Comparison of ENCODE assay signal across 9 cellular contexts in genomic region chr7:23654508-23654907, GRCh38. TPM values are rescaled to one million over a fixed set of nuclear protein-coding genes. Genes with fewer than 3 reads are reported as not detected.
DNase-seq lines count a peak whose midpoint lies in the region; ATAC-seq and TF ChIP-seq lines count a peak whose summit lies in the region.
"Had no signal": no experiment of that assay in that cellular context is flagged by ENCODE, and none has a peak within 500 bp of the region (broad histone marks: within the 10 kb centered on the region; RNA-seq: fewer than 3 reads in every experiment).

No MANE protein-coding gene starts in this region.

- CTCF ChIA-PET in MCF 10A (lab: Yijun Ruan, JAX) = interaction anchor here (0.7 kb wide), 1 partner anchor 1553 kb away, joined by 3 read pairs; no protein-coding TSS in a partner anchor
- CTCF ChIA-PET in PC-3 (lab: Charles Lee) = no interaction called here

- POLR2A ChIA-PET in MCF 10A (lab: Yijun Ruan, JAX) = no interaction called here
- POLR2A ChIA-PET in PC-3 (lab: Charles Lee; ENCODE audit: unreplicated experiment) = no interaction called here

- DNase-seq in MCF 10A (ENCODE audit: unreplicated experiment) (peak; percentile 25), breast epithelium (ENCODE audit: low spot score in 2 of 2) (no peak), PC-3 (peak; percentile 9), fibroblast of villous mesenchyme (ENCODE audit: low read depth) (peak; percentile 23), upper lobe of right lung (no peak), cardiac septum (ENCODE audit: low spot score) (no peak)

- H3K9me3 ChIP-seq in breast epithelium = peaks cover 14 to 27% of the 10 kb centered on the region in 2 donors
- peaks cover 13% of the 10 kb centered on the region; the same call in 1 of the 2 replicates for H3K9me3 ChIP-seq in PC-3 (ENCODE audit: low read length)
- peaks cover 12% of the 10 kb centered on the region for H3K9me3 ChIP-seq in upper lobe of right lung

- no peaks in the 10 kb centered on the region for H3K79me2 ChIP-seq in PC-3 (ENCODE audit: low read length)

- no peak for TF ChIP-seq POLR2A in breast epithelium (IDR thresholded peaks at IDR 0.05)

- no peaks in the 10 kb centered on the region for H3K4me1 Mint-ChIP-seq in MCF 10A (ENCODE audit: insufficient read depth, unreplicated experiment)

- H3K27ac ChIP-seq in breast epithelium = no peak overlapping the region
- H3K27ac ChIP-seq in PC-3 (ENCODE audit: low read length) = no peak overlapping the region
- H3K27ac ChIP-seq in upper lobe of right lung = no peak overlapping the region

- H3K36me3 Mint-ChIP-seq in MCF 10A (ENCODE audit: insufficient read depth, unreplicated experiment) = no peaks in the 10 kb centered on the region

- no peaks in the 10 kb centered on the region for H3K27me3 ChIP-seq in breast epithelium
- no peaks in the 10 kb centered on the region for H3K27me3 ChIP-seq in PC-3 (ENCODE audit: low read length)
- H3K27me3 ChIP-seq in upper lobe of right lung = no peaks in the 10 kb centered on the region

- H3K4me1 ChIP-seq in breast epithelium (no peaks in the 10 kb centered on the region), PC-3 (ENCODE audit: insufficient read depth, low read length) (no peaks in the 10 kb centered on the region), upper lobe of right lung (no peaks in the 10 kb centered on the region)

- H3K9ac ChIP-seq in PC-3 (ENCODE audit: low read length) = no peak overlapping the region

- H3K4me2 ChIP-seq in PC-3 (ENCODE audit: low read length) = no peak overlapping the region

- H3K4me3 Mint-ChIP-seq in MCF 10A (ENCODE audit: unreplicated experiment) = no peak overlapping the region

- no peaks in the 10 kb centered on the region for H4K20me1 ChIP-seq in PC-3 (ENCODE audit: low read length)

- TF ChIP-seq CTCF in MCF 10A (IDR thresholded peaks at IDR 0.05; ENCODE audit: unreplicated experiment) (no peak), breast epithelium (IDR thresholded peaks at IDR 0.05) (no peak), PC-3 (conservative IDR thresholded peaks at IDR 0.05; ENCODE audit: low read depth, low read length) (peak; percentile 42; the same call in 1 of the 2 replicates), fibroblast of villous mesenchyme (IDR thresholded peaks at IDR 0.05; ENCODE audit: insufficient read depth, low read depth, low read length) (peak; percentile 41), upper lobe of right lung (IDR thresholded peaks at IDR 0.05) (peak; percentile 21)

- H3K27me3 Mint-ChIP-seq in MCF 10A (ENCODE audit: insufficient read depth, unreplicated experiment) = no peaks in the 10 kb centered on the region

- H3K36me3 ChIP-seq in breast epithelium = no peaks in the 10 kb centered on the region
- H3K36me3 ChIP-seq in PC-3 (ENCODE audit: low read depth, low read length) = no peaks in the 10 kb centered on the region; the same call in 1 of the 2 replicates
- no peaks in the 10 kb centered on the region for H3K36me3 ChIP-seq in upper lobe of right lung

- H3F3A ChIP-seq in PC-3 (ENCODE audit: low read length, unreplicated experiment) = no peaks in the 10 kb centered on the region

- H2AFZ ChIP-seq in PC-3 (ENCODE audit: low read length) = no peak overlapping the region

- intact Hi-C loops in MCF 10A (cut with micrococcal nuclease) = no loop called here
- intact Hi-C loops in breast epithelium (cut with DNase I; ENCODE audit: low total_unique reads) = no loop called here
- intact Hi-C loops in PC-3 (cut with micrococcal nuclease) = loop anchor here (5.0 kb wide), 1 partner anchor 58 kb away; the partner anchor contains the start of gene STK31
- intact Hi-C loops in upper lobe of right lung (cut with DNase I) = no loop called here
- intact Hi-C loops in cardiac septum (cut with DNase I) = no loop called here

- H3K4me3 ChIP-seq in breast epithelium = no peak overlapping the region
- no peak overlapping the region for H3K4me3 ChIP-seq in PC-3 (ENCODE audit: low read length)
- H3K4me3 ChIP-seq in fibroblast of villous mesenchyme (ENCODE audit: low read depth, low read length) = no peak overlapping the region
- H3K4me3 ChIP-seq in upper lobe of right lung = no peak overlapping the region

- H3K9me3 Mint-ChIP-seq in MCF 10A (ENCODE audit: unreplicated experiment) = peaks cover 15% of the 10 kb centered on the region

- no peaks in the 10 kb centered on the region for H3K9me2 ChIP-seq in PC-3 (replicated peaks; ENCODE audit: low read length)

- BruUV-seq in MCF 10A (replicated peaks; lab: Mats Ljungman, UMichigan) = no TSS peak
- no TSS peak for BruUV-seq in PC-3 (replicated peaks; lab: Mats Ljungman, UMichigan)

- ATAC-seq in PC-3 = no peak
- peak; percentile 57 for ATAC-seq in upper lobe of right lung
- ATAC-seq in GM21529 (IDR thresholded peaks at IDR 0.05; ENCODE audit: unreplicated experiment) = no peak
- no peak for ATAC-seq in GM19023 (IDR thresholded peaks at IDR 0.05; ENCODE audit: unreplicated experiment)

- H3K27ac Mint-ChIP-seq in MCF 10A (ENCODE audit: low read depth, unreplicated experiment) = no peak overlapping the region

RNA-seq across cellular contexts. Expression of gene FAM221A, which starts 25.5 kb away (rescaled TPM):
- total RNA-seq in MCF 10A (2022) (0.25 and 0.44 TPM in 2 replicates), breast epithelium (10 to 100 TPM; 12.2 to 18.1 (median 13.1) TPM), PC-3 (2014; rRNA removed) (0.75 and 5.6 TPM in 2 replicates), fibroblast of villous mesenchyme (0.43 and 0.64 TPM in 2 replicates), upper lobe of right lung (9.0 TPM), cardiac septum (3.7 TPM)

RNA-seq across cellular contexts. Expression of gene STK31, which starts 55.5 kb away (rescaled TPM):
- not detected in 2 replicates for total RNA-seq in MCF 10A (2022)
- 1 to 10 TPM in 2 of 3 donors, under 1 TPM in 1; 0.64 to 1.3 (median 1.2) TPM for total RNA-seq in breast epithelium
- 0.12 and 1.6 TPM in 2 replicates for total RNA-seq in PC-3 (2014; rRNA removed)
- not detected in 2 replicates for total RNA-seq in fibroblast of villous mesenchyme
- total RNA-seq in upper lobe of right lung = 1.1 TPM
- total RNA-seq in cardiac septum = 0.35 TPM
- total RNA-seq: glomerular endothelial cell had no signal

RNA-seq across cellular contexts. Expression of gene CCDC126, which starts 57.3 kb away (rescaled TPM):
- total RNA-seq in MCF 10A (2022) (4.2 and 4.7 TPM in 2 replicates), breast epithelium (10 to 100 TPM; 18.7 to 35.4 (median 24.6) TPM), PC-3 (2014; rRNA removed) (3.2 and 5.6 TPM in 2 replicates), fibroblast of villous mesenchyme (14.5 and 15.5 TPM in 2 replicates), upper lobe of right lung (14.4 TPM), cardiac septum (10.1 TPM)

Comparison
In these comparisons a context has a peak if more than half of its experiments do, and no peak if none do; other contexts are left out.
1. DNase-seq: peak in MCF 10A (single experiment), PC-3 (single experiment) and fibroblast of villous mesenchyme (single experiment); none in breast epithelium (0 of 2), upper lobe of right lung (single experiment) and cardiac septum (single experiment).
2. CTCF ChIP-seq: peak in PC-3 (single experiment), fibroblast of villous mesenchyme (single experiment) and upper lobe of right lung (single experiment); none in MCF 10A (single experiment) and breast epithelium (0 of 3).